20 cellular contexts compared by ENCODE assay signal in the genomic region with DNA sequence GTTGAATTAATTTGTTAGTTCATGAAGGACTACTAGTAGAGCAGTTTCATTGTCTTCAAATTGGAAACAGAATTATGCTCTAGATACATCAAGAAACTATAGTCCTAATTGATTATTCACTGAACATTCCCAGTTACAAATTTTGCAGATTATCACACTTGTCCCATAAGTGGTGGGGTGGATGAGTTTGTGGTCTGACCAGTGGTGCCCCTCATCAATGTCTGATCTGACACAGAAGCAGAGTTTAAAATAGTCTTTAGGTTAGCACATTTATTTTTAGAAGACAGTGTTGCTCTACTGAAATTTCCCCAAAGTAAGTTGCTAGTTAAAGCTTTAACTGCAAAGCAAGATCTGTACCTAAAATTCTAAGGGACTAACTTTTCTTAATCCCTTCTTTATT. TPM values are rescaled to one million over a fixed set of nuclear protein-coding genes. Genes with fewer than 3 reads are reported as not detected.
DNase-seq lines count a peak whose midpoint lies in the region; ATAC-seq and FAIRE-seq lines count a peak whose summit lies in the region.
"Had no signal": no experiment of that assay in that cellular context is flagged by ENCODE, and none has a peak within 500 bp of the region (broad histone marks: within the 10 kb centered on the region; RNA-seq: fewer than 3 reads in every experiment).

No MANE protein-coding gene starts in this region.

- H3K4me3 Mint-ChIP-seq in activated CD8-positive, alpha-beta memory T cell treated with anti-CD3 and anti-CD28 coated beads, Interleukin-2, amount 10 ng/mL, durations not matched to agents 7 days and 5 days = no peak overlapping the region
- no peak overlapping the region for H3K4me3 Mint-ChIP-seq in T-helper 17 cell
- no peak overlapping the region for H3K4me3 Mint-ChIP-seq in naive thymus-derived CD8-positive, alpha-beta T cell
- H3K4me3 Mint-ChIP-seq: effector memory CD8-positive, alpha-beta T cell; T-helper 2 cell treated with Interferon-gamma antibody and Interleukin-4, amounts not matched to agents 5 μg/mL and 100 μg/mL, for 36 hours; WTC11 had no signal

- H3K27me3 Mint-ChIP-seq in activated CD8-positive, alpha-beta memory T cell treated with anti-CD3 and anti-CD28 coated beads, Interleukin-2, amount 10 ng/mL, durations not matched to agents 7 days and 5 days = no peaks in the 10 kb centered on the region
- H3K27me3 Mint-ChIP-seq in T-helper 17 cell = no peaks in the 10 kb centered on the region
- H3K27me3 Mint-ChIP-seq in naive thymus-derived CD8-positive, alpha-beta T cell = no peaks in the 10 kb centered on the region
- H3K27me3 Mint-ChIP-seq: effector memory CD8-positive, alpha-beta T cell had no signal

- CTCF ChIA-PET in activated CD8-positive, alpha-beta memory T cell treated with anti-CD3 and anti-CD28 coated beads, Interleukin-2, amount 10 ng/mL, durations not matched to agents 7 days and 5 days (lab: Charles Lee) = interaction anchor here (1.0 kb wide), 1 partner anchor 123 kb away, joined by 3 read pairs; no protein-coding TSS in a partner anchor

- no peaks in the 10 kb centered on the region for H3K27me3 ChIP-seq in MG63
- H3K27me3 ChIP-seq: Peyer's patch, testis had no signal

- H3K4me3 ChIP-seq in MG63 = no peak overlapping the region
- H3K4me3 ChIP-seq: A549, GM23248, Peyer's patch, testis had no signal

- FAIRE-seq in GM19239 (lab: Jason Lieb, UNC) = peak; percentile 82
- FAIRE-seq: A549 had no signal

- H3K9me3 ChIP-seq in T-helper 17 cell (ENCODE audit: control insufficient read depth, low read length, poor library complexity, severe bottlenecking) (no peaks in the 10 kb centered on the region), MG63 (no peaks in the 10 kb centered on the region)
- H3K9me3 ChIP-seq: A549, Peyer's patch, testis had no signal

- H3K36me3 ChIP-seq in MG63 = peaks cover 29% of the 10 kb centered on the region

- H3K9me3 Mint-ChIP-seq in activated CD8-positive, alpha-beta memory T cell treated with anti-CD3 and anti-CD28 coated beads, Interleukin-2, amount 10 ng/mL, durations not matched to agents 7 days and 5 days (ENCODE audit: low read depth) = no peaks in the 10 kb centered on the region
- H3K9me3 Mint-ChIP-seq in naive thymus-derived CD8-positive, alpha-beta T cell = no peaks in the 10 kb centered on the region
- H3K9me3 Mint-ChIP-seq: effector memory CD8-positive, alpha-beta T cell; T-helper 2 cell treated with Interferon-gamma antibody and Interleukin-4, amounts not matched to agents 5 μg/mL and 100 μg/mL, for 36 hours; WTC11 had no signal

- ATAC-seq in activated CD8-positive, alpha-beta memory T cell treated with anti-CD3 and anti-CD28 coated beads, Interleukin-2, amount 10 ng/mL, durations not matched to agents 7 days and 5 days = no peak
- no peak for ATAC-seq in T-helper 17 cell
- ATAC-seq in naive thymus-derived CD8-positive, alpha-beta T cell = no peak
- no peak for ATAC-seq in GM21390 (IDR thresholded peaks at IDR 0.05; ENCODE audit: unreplicated experiment)
- ATAC-seq: A549, WTC11 had no signal

- peak overlapping the region; percentile 8 for H3K27ac Mint-ChIP-seq in activated CD8-positive, alpha-beta memory T cell treated with anti-CD3 and anti-CD28 coated beads, Interleukin-2, amount 10 ng/mL, durations not matched to agents 7 days and 5 days
- H3K27ac Mint-ChIP-seq in T-helper 17 cell = peak overlapping the region; percentile 63
- peak overlapping the region in 8 of 10 donors; percentile 45 to 80 (median 64) for H3K27ac Mint-ChIP-seq in naive thymus-derived CD8-positive, alpha-beta T cell
- H3K27ac Mint-ChIP-seq: T-helper 2 cell treated with Interferon-gamma antibody and Interleukin-4, amounts not matched to agents 5 μg/mL and 100 μg/mL, for 36 hours; WTC11 had no signal

- peaks cover 61% of the 10 kb centered on the region for H3K4me1 Mint-ChIP-seq in activated CD8-positive, alpha-beta memory T cell treated with anti-CD3 and anti-CD28 coated beads, Interleukin-2, amount 10 ng/mL, durations not matched to agents 7 days and 5 days
- peaks cover 39% of the 10 kb centered on the region for H3K4me1 Mint-ChIP-seq in T-helper 17 cell
- peaks cover 27 to 51% (median 36%) of the 10 kb centered on the region in 4 donors for H3K4me1 Mint-ChIP-seq in naive thymus-derived CD8-positive, alpha-beta T cell
- H3K4me1 Mint-ChIP-seq: WTC11 had no signal

- peaks cover 68% of the 10 kb centered on the region for H3K36me3 Mint-ChIP-seq in activated CD8-positive, alpha-beta memory T cell treated with anti-CD3 and anti-CD28 coated beads, Interleukin-2, amount 10 ng/mL, durations not matched to agents 7 days and 5 days
- peaks cover 29% of the 10 kb centered on the region for H3K36me3 Mint-ChIP-seq in T-helper 17 cell (ENCODE audit: low read depth)
- peaks cover 4 to 91% (median 19%) of the 10 kb centered on the region in 3 donors for H3K36me3 Mint-ChIP-seq in naive thymus-derived CD8-positive, alpha-beta T cell

- no peak for DNase-seq in activated CD8-positive, alpha-beta memory T cell treated with anti-CD3 and anti-CD28 coated beads, Interleukin-2, amount 10 ng/mL, durations not matched to agents 7 days and 5 days
- no peak for DNase-seq in activated CD8-positive, alpha-beta memory T cell treated with anti-CD3 and anti-CD28 coated beads for 24 hours
- DNase-seq in GM19239 (ENCODE audit: insufficient read length, low spot score) (no peak), T-helper 17 cell (no peak), HuH-7.5 (ENCODE audit: low spot score) (no peak), MG63 (no peak)
- DNase-seq in naive thymus-derived CD8-positive, alpha-beta T cell = no peak
- DNase-seq: activated gamma-delta T cell treated with Interleukin-2 at 50 U/mL for 16 hours; C1 segment of cervical spinal cord; DMS153; effector memory CD8-positive, alpha-beta T cell; GM23248; NCI-H1694; Peyer's patch; stimulated activated CD4-positive, alpha-beta T cell treated with anti-CD3 and anti-CD28 coated beads, Interleukin-12 subunit alpha, Interleukin-12 subunit beta, amount 100 ng/mL, for 4 hours; testis had no signal

- POLR2A ChIA-PET in naive thymus-derived CD8-positive, alpha-beta T cell (lab: Charles Lee) = no interaction called here

RNA-seq across cellular contexts. Expression of a gene that starts 42.9 kb away (rescaled TPM):
- total RNA-seq in activated CD8-positive, alpha-beta memory T cell treated with anti-CD3 and anti-CD28 coated beads, Interleukin-2, amount 10 ng/mL, durations not matched to agents 7 days and 5 days = 1 to 10 TPM; 1.7 to 1.9 TPM
- total RNA-seq in T-helper 17 cell = 1 to 10 TPM; 1.5 to 9.0 TPM
- under 1 TPM; 0.70 to 0.77 TPM for total RNA-seq in naive thymus-derived CD8-positive, alpha-beta T cell
- polyA plus RNA-seq in naive thymus-derived CD8-positive, alpha-beta T cell = not detected
- 1.1 TPM in 2 replicates for total RNA-seq in MG63 (2014; rRNA removed; shearing (Covaris generic); ENCODE audit: low replicate concordance)

RNA-seq across cellular contexts. Expression of a gene that starts 59.4 kb away (rescaled TPM):
- 10 to 100 TPM; 14.1 to 17.9 TPM for total RNA-seq in activated CD8-positive, alpha-beta memory T cell treated with anti-CD3 and anti-CD28 coated beads, Interleukin-2, amount 10 ng/mL, durations not matched to agents 7 days and 5 days
- total RNA-seq in T-helper 17 cell = 10 to 100 TPM; 20.6 to 24.7 TPM
- 10 to 100 TPM; 18.9 to 24.2 TPM for total RNA-seq in naive thymus-derived CD8-positive, alpha-beta T cell
- polyA plus RNA-seq in naive thymus-derived CD8-positive, alpha-beta T cell = 10 to 100 TPM in 2 of 3 donors, 1 to 10 TPM in 1; 8.0 to 12.7 (median 10.0) TPM
- total RNA-seq in MG63 (2014; rRNA removed; shearing (Covaris generic); ENCODE audit: low replicate concordance) = 22.4 and 31.0 TPM in 2 replicates

Comparison
In these comparisons a context has a peak if more than half of its experiments do, and no peak if none do; other contexts are left out.
1. H3K27ac Mint-ChIP-seq: peak in every context shown above with its lines; median percentile 64 in naive thymus-derived CD8-positive, alpha-beta T cell; 63 in T-helper 17 cell; 8 in activated CD8-positive, alpha-beta memory T cell treated with anti-CD3 and anti-CD28 coated beads, Interleukin-2, amount 10 ng/mL, durations not matched to agents 7 days and 5 days.